20 cellular contexts compared by ENCODE assay signal in genomic region chr11:22923561-22923960, GRCh38.
"Had no signal": no experiment of that assay in that cellular context is flagged by ENCODE, and none has a peak within 500 bp of the region (broad histone marks: within the 10 kb centered on the region; RNA-seq: fewer than 3 reads in every experiment).

No MANE protein-coding gene starts in this region.

- H3K27me3 Mint-ChIP-seq: naive thymus-derived CD8-positive, alpha-beta T cell had no signal

- H3K4me3 ChIP-seq: colonic mucosa, dorsolateral prefrontal cortex, esophagus muscularis mucosa, gastroesophageal sphincter, lung, mucosa of descending colon, stomach, thoracic aorta, transverse colon had no signal

- H3K36me3 Mint-ChIP-seq: immature natural killer cell had no signal

- ATAC-seq: gastroesophageal sphincter; left ventricle myocardium superior; mucosa of descending colon; naive thymus-derived CD8-positive, alpha-beta T cell; sciatic nerve had no signal

- H3K27me3 ChIP-seq: colonic mucosa, dorsolateral prefrontal cortex, esophagus muscularis mucosa, gastroesophageal sphincter, stomach, transverse colon had no signal

- H3K9me3 ChIP-seq: colonic mucosa, esophagus muscularis mucosa, gastroesophageal sphincter, mucosa of descending colon, neutrophil, stomach, thoracic aorta, transverse colon had no signal

- H3K4me1 ChIP-seq: colonic mucosa, esophagus muscularis mucosa, gastroesophageal sphincter had no signal

- DNase-seq: colonic mucosa; dorsolateral prefrontal cortex; effector CD8-positive, alpha-beta T cell; glutamatergic neuron; immature natural killer cell; left ventricle myocardium superior; mesenchymal stem cell; mucosa of descending colon; naive thymus-derived CD8-positive, alpha-beta T cell; stimulated activated naive CD4-positive, alpha-beta T cell; stomach; substantia nigra; transverse colon had no signal

- H3K4me3 Mint-ChIP-seq: immature natural killer cell; naive thymus-derived CD8-positive, alpha-beta T cell had no signal

- H3K36me3 ChIP-seq: colonic mucosa, esophagus muscularis mucosa, gastroesophageal sphincter, neutrophil, stomach, thoracic aorta, transverse colon had no signal

- H3K27ac Mint-ChIP-seq: immature natural killer cell; naive thymus-derived CD8-positive, alpha-beta T cell had no signal

- H3K9me3 Mint-ChIP-seq: immature natural killer cell; naive thymus-derived CD8-positive, alpha-beta T cell had no signal

- H3K27ac ChIP-seq: colonic mucosa, dorsolateral prefrontal cortex, epithelial cell of prostate, esophagus muscularis mucosa, gastroesophageal sphincter, neutrophil, stomach, transverse colon had no signal
